Comparison of ENCODE assay signal across 9 cellular contexts in the genomic region with DNA sequence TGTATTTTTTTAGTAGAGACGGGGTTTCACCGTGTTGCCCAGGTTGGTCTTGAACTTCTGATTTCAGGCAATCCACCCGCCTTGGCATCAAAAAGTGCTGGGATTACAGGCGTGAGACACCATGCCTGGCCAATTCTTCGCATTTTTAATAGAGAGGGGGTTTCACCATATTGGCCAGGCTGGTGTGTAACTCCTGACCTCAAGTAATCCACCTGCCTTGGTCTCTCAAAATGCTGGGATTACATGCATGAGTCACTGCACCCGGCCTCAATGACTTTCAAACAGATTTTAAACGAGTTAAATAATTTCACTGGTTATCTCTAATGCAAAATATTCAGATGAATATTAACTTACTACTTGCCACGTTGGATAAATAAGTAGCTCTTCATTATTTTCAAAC. TPM values are rescaled to one million over a fixed set of nuclear protein-coding genes. Genes with fewer than 3 reads are reported as not detected.
"Had no signal": no experiment of that assay in that cellular context is flagged by ENCODE, and none has a peak within 500 bp of the region (broad histone marks: within the 10 kb centered on the region; RNA-seq: fewer than 3 reads in every experiment).

No MANE protein-coding gene starts in this region.

- DNase-seq: GM23248, GOT3, H7, H9, HCEC 1CT, HFFc6 had no signal

- H3K27ac ChIP-seq: GM23248 had no signal

- H3K9me3 ChIP-seq: HAP-1 had no signal

- H3K4me2 ChIP-seq: GM23338 had no signal

- H3K9ac ChIP-seq: GM23248 had no signal

- ATAC-seq: GM23338 had no signal

- H3K36me3 ChIP-seq: HAP-1 had no signal

- H3K4me3 ChIP-seq: GM23248, GM23338, HAP-1 had no signal

- H2AFZ ChIP-seq: GM23248, GM23338 had no signal

RNA-seq across cellular contexts. Expression of gene STEAP4, which starts 37.6 kb away (rescaled TPM):
- total RNA-seq: GM23248, GM23338, H1, H9, HFFc6 had no signal
- polyA plus RNA-seq: GM23248 had no signal
